Comparison of ENCODE assay signal across 26 cellular contexts in genomic region chr11:61874460-61874809, GRCh38. TPM values are rescaled to one million over a fixed set of nuclear protein-coding genes. Genes with fewer than 3 reads are reported as not detected.
A peak's percentile ranks its signal among the peaks of the same experiment; 100 is the strongest.
DNase-seq lines count a peak whose midpoint lies in the region; ATAC-seq, FAIRE-seq and TF ChIP-seq lines count a peak whose summit lies in the region.
"Had no signal": no experiment of that assay in that cellular context is flagged by ENCODE, and none has a peak within 500 bp of the region (broad histone marks: within the 10 kb centered on the region; RNA-seq: fewer than 3 reads in every experiment).

No MANE protein-coding gene starts in this region.

- H3K79me2 ChIP-seq in HCT116 (ENCODE audit: insufficient read depth, low read length): no peaks in the 10 kb centered on the region

- TF ChIP-seq RAD21 in HCT116 (IDR thresholded peaks at IDR 0.05; ENCODE audit: low read depth): no peak

- no peak overlapping the region for H2AFZ ChIP-seq in HCT116 (ENCODE audit: low read depth, low read length, poor library complexity, severe bottlenecking)

- RAD21 ChIA-PET in HCT116 (lab: Charles Lee; ENCODE audit: low non-redundant PET in 1 of 2, low total read pairs in 2 of 2, uncharacterized antibody in 2 of 2, unreplicated experiment in 2 of 2): interaction anchor here in 1 of 2 experiments (0.6 kb wide), 1 partner anchor 16 kb away, joined by 4 read pairs; no protein-coding TSS in a partner anchor

- no peak for TF ChIP-seq CTCF in HCT116 (IDR thresholded peaks at IDR 0.05 in 2 of 3, conservative IDR thresholded peaks at IDR 0.05 in 1 of 3; ENCODE audit: borderline replicate concordance in 1 of 3, insufficient read depth in 1 of 3, low read depth in 2 of 3, low read length in 2 of 3)
- TF ChIP-seq CTCF in coronary artery (IDR thresholded peaks at IDR 0.05): no peak
- no peak for TF ChIP-seq CTCF in left lung (IDR thresholded peaks at IDR 0.05)
- TF ChIP-seq CTCF in thyroid gland (IDR thresholded peaks at IDR 0.05): no peak
- no peak for TF ChIP-seq CTCF in lower leg skin (IDR thresholded peaks at IDR 0.05)

- no peak for DNase-seq in HCT116 (ENCODE audit: low read depth, low spot score)
- no peak for DNase-seq in coronary artery (ENCODE audit: low spot score)
- DNase-seq in left lung: peak; percentile 62 to 80
- peak; percentile 55 to 67 for DNase-seq in thyroid gland
- no peak for DNase-seq in NCI-H2196 treated with DMSO at 0.1 percent for 48 hours (lab: John Stamatoyannopoulos, UW; ENCODE audit: unreplicated experiment)
- DNase-seq in RCC 7860 (ENCODE audit: low spot score): no peak
- DNase-seq in lower leg skin (ENCODE audit: low spot score in 2 of 2): no peak
- DNase-seq: activated naive CD4-positive, alpha-beta T cell treated with anti-CD3 and anti-CD28 coated beads, Interleukin-2, amount 10 ng/mL, durations not matched to agents 7 days and 5 days; activated T-cell treated with anti-CD3 and anti-CD28 coated beads, Interleukin-2, amount 50 U/mL, for 72 hours; anterior cingulate cortex; CD4-positive, alpha-beta memory T cell; DMS53; islet precursor cell; MV-4-11; naive B cell; NCI-H2227 treated with DMSO at 0.1 percent for 48 hours; NCI-H774; right lobe of liver; T-helper 1 cell; uterus had no signal

- POLR2A ChIA-PET in HCT116 (lab: Charles Lee): interaction anchor here (0.7 to 1.0 kb wide), 3 partner anchors 24 to 1803 kb away, joined by 3 to 5 read pairs (median 4); no protein-coding TSS in a partner anchor

- no TSS peak for BruUV-seq in HCT116 (replicated peaks; lab: Mats Ljungman, UMichigan)

- intact Hi-C loops in HCT116 (cut with micrococcal nuclease) (no loop called here), left lung (cut with DNase I) (no loop called here), thyroid gland (cut with DNase I) (no loop called here), lower leg skin (cut with DNase I; ENCODE audit: low total_unique reads) (no loop called here)

- H3K4me1 ChIP-seq in HCT116 (ENCODE audit: control insufficient read depth in 1 of 2, insufficient read depth in 2 of 2, low read length in 2 of 2): peaks cover 9 to 20% of the 10 kb centered on the region in 2 experiments
- H3K4me1 ChIP-seq in left lung: peaks cover 0 to 7% of the 10 kb centered on the region in 2 donors
- H3K4me1 ChIP-seq in thyroid gland: peaks cover 5 to 17% of the 10 kb centered on the region in 2 donors
- H3K4me1 ChIP-seq: pancreas, right lobe of liver, uterus had no signal

- H3K9me3 ChIP-seq in HCT116 (ENCODE audit: control insufficient read depth in 1 of 2, insufficient read depth in 1 of 2, low read depth in 1 of 2, low read length in 2 of 2) (no peaks in the 10 kb centered on the region), left lung (no peaks in the 10 kb centered on the region), thyroid gland (no peaks in the 10 kb centered on the region)
- H3K9me3 ChIP-seq: gastrocnemius medialis, pancreas, right lobe of liver, SJCRH30, uterus had no signal

- H3K27ac ChIP-seq in HCT116 (ENCODE audit: low read depth, low read length): no peak overlapping the region
- H3K27ac ChIP-seq in coronary artery: peak overlapping the region; percentile 7 to 47
- no peak overlapping the region for H3K27ac ChIP-seq in left lung
- H3K27ac ChIP-seq in thyroid gland: no peak overlapping the region
- H3K27ac ChIP-seq: gastrocnemius medialis, KMS-11, pancreas, right lobe of liver, SJCRH30, uterus had no signal

- no peak overlapping the region for H3K4me3 ChIP-seq in HCT116 (replicated peaks in 1 of 2; ENCODE audit: low read depth in 1 of 2, low read length in 2 of 2)
- no peak overlapping the region for H3K4me3 ChIP-seq in coronary artery
- H3K4me3 ChIP-seq in left lung: no peak overlapping the region
- H3K4me3 ChIP-seq in thyroid gland (replicated peaks in 1 of 3): no peak overlapping the region
- no peak overlapping the region for H3K4me3 ChIP-seq in lower leg skin (ENCODE audit: low read depth, poor library complexity, severe bottlenecking)
- H3K4me3 ChIP-seq: gastrocnemius medialis, pancreas, right lobe of liver, SJCRH30, uterus had no signal

- CTCF ChIA-PET in HCT116 (lab: Charles Lee): interaction anchor here (0.7 to 6.1 kb wide), 5 partner anchors 72 to 233 kb away, joined by 3 to 35 read pairs (median 5); no protein-coding TSS in a partner anchor

- TF ChIP-seq POLR2A in HCT116 (IDR thresholded peaks at IDR 0.05; ENCODE audit: borderline replicate concordance, extremely low read depth, insufficient read depth, insufficient read length) (no peak), thyroid gland (IDR thresholded peaks at IDR 0.05) (no peak), lower leg skin (IDR thresholded peaks at IDR 0.05) (no peak)

- 41 to 44% methylated on average over 9 to 10 of the region's 10 CpGs for WGBS in thyroid gland, 2 donors
- WGBS in lower leg skin, 2 donors: 46 to 55% methylated on average over 10 of the region's 10 CpGs

- H4K20me1 ChIP-seq in HCT116 (ENCODE audit: insufficient read depth): no peaks in the 10 kb centered on the region

- FAIRE-seq in RCC 7860 (lab: Jason Lieb, UNC): no peak
- FAIRE-seq: HTR-8/SVneo, pancreas, TTC549 had no signal

- ATAC-seq in HCT116: no peak
- ATAC-seq in left lung: peak; percentile 63
- ATAC-seq: activated T-cell treated with anti-CD3 and anti-CD28 coated beads, Interleukin-2, amount 50 U/mL, for 72 hours; gastrocnemius medialis; pancreas had no signal

- H3K27me3 ChIP-seq in HCT116 (ENCODE audit: insufficient read depth, low read length): no peaks in the 10 kb centered on the region
- H3K27me3 ChIP-seq in left lung: peaks cover 0 to 8% of the 10 kb centered on the region in 2 donors
- H3K27me3 ChIP-seq in thyroid gland: no peaks in the 10 kb centered on the region
- H3K27me3 ChIP-seq: gastrocnemius medialis, pancreas, right lobe of liver, SJCRH30, uterus had no signal

- H3K9ac ChIP-seq in HCT116 (ENCODE audit: low read length): no peak overlapping the region
- H3K9ac ChIP-seq: KMS-11 had no signal

- H3K36me3 ChIP-seq in HCT116 (ENCODE audit: control insufficient read depth in 1 of 2, insufficient read depth in 2 of 2, low read length in 2 of 2) (no peaks in the 10 kb centered on the region; a peak in 1 of 4 replicates), left lung (peaks cover 0 to 13% of the 10 kb centered on the region in 2 donors), thyroid gland (no peaks in the 10 kb centered on the region)
- H3K36me3 ChIP-seq: pancreas, right lobe of liver, uterus had no signal

- H3K9me2 ChIP-seq in HCT116 (ENCODE audit: insufficient read depth): no peaks in the 10 kb centered on the region

- H3K4me2 ChIP-seq in HCT116 (ENCODE audit: low read length): peak overlapping the region; percentile 9; the same call in 1 of the 2 replicates
- H3K4me2 ChIP-seq: KMS-11 had no signal

TF ChIP-seq in HCT116, 20 proteins besides CTCF, POLR2A, EP300 and RAD21:
- TF ChIP-seq EZH2 (IDR thresholded peaks at IDR 0.05): no peak
- TF ChIP-seq YY1 (IDR thresholded peaks at IDR 0.05; ENCODE audit: extremely low read depth, insufficient replicate concordance, low read depth, low read length): no peak
- TF ChIP-seq EZH2phosphoT487 (IDR thresholded peaks at IDR 0.05; ENCODE audit: borderline replicate concordance): no peak
- no peak for TF ChIP-seq ZFX (IDR thresholded peaks at IDR 0.05)
- no peak for TF ChIP-seq TCF7L2 (IDR thresholded peaks at IDR 0.05; ENCODE audit: borderline replicate concordance, extremely low read depth, insufficient read depth, insufficient read length)
- TF ChIP-seq, protein P1, sequence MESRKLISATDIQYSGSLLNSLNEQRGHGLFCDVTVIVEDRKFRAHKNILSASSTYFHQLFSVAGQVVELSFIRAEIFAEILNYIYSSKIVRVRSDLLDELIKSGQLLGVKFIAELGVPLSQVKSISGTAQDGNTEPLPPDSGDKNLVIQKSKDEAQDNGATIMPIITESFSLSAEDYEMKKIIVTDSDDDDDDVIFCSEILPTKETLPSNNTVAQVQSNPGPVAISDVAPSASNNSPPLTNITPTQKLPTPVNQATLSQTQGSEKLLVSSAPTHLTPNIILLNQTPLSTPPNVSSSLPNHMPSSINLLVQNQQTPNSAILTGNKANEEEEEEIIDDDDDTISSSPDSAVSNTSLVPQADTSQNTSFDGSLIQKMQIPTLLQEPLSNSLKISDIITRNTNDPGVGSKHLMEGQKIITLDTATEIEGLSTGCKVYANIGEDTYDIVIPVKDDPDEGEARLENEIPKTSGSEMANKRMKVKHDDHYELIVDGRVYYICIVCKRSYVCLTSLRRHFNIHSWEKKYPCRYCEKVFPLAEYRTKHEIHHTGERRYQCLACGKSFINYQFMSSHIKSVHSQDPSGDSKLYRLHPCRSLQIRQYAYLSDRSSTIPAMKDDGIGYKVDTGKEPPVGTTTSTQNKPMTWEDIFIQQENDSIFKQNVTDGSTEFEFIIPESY (IDR thresholded peaks at IDR 0.05; ENCODE audit: extremely low read depth, insufficient replicate concordance, low read length): no peak
- no peak for TF ChIP-seq SIN3A (IDR thresholded peaks at IDR 0.05; ENCODE audit: low read depth)

RNA-seq across cellular contexts. Expression of gene FADS3, which starts 16.9 kb away (rescaled TPM):
- total RNA-seq in HCT116 (2021; ENCODE audit: unreplicated experiment): 65.8 TPM
- polyA plus RNA-seq in HCT116 (2012): 59.1 and 69.4 TPM in 2 replicates
- total RNA-seq in left lung: 10 to 100 TPM; 64.1 to 71.4 TPM
- 10 to 100 TPM; 25.2 to 37.6 (median 31.2) TPM for total RNA-seq in thyroid gland
- total RNA-seq in lower leg skin: 10 to 100 TPM; 10.9 to 27.8 (median 18.3) TPM

RNA-seq across cellular contexts. Expression of gene RAB3IL1, which starts 42.9 kb away (rescaled TPM):
- total RNA-seq in HCT116 (2021; ENCODE audit: unreplicated experiment): 18.1 TPM
- polyA plus RNA-seq in HCT116 (2012): 13.2 and 13.7 TPM in 2 replicates
- 10 to 100 TPM; 10.8 to 13.3 TPM for total RNA-seq in left lung
- 10 to 100 TPM in 3 of 4 donors, 1 to 10 TPM in 1; 6.5 to 27.7 (median 15.2) TPM for total RNA-seq in thyroid gland
- total RNA-seq in lower leg skin: 10 to 100 TPM in 1 of 4 donors, 1 to 10 TPM in 3; 6.1 to 10.9 (median 7.8) TPM
- polyA plus RNA-seq: CD4-positive, alpha-beta memory T cell had no signal

RNA-seq across cellular contexts. Expression of gene FADS2, which starts 46.3 kb away (rescaled TPM):
- total RNA-seq in HCT116 (2021; ENCODE audit: unreplicated experiment) (17.1 TPM), left lung (100 to 1,000 TPM; 153 to 295 TPM), thyroid gland (1 to 10 TPM; 2.8 to 9.3 (median 7.0) TPM), lower leg skin (100 to 1,000 TPM in 2 of 4 donors, 10 to 100 TPM in 2; 15.4 to 540 (median 173) TPM)
- 17.3 and 18.8 TPM in 2 replicates for polyA plus RNA-seq in HCT116 (2012)

RNA-seq across cellular contexts. Expression of gene FADS1, which starts 57.6 kb away (rescaled TPM):
- total RNA-seq in HCT116 (2021; ENCODE audit: unreplicated experiment): 56.6 TPM
- 28.8 and 36.3 TPM in 2 replicates for polyA plus RNA-seq in HCT116 (2012)
- total RNA-seq in left lung: 100 to 1,000 TPM in 1 of 2 donors, 10 to 100 TPM in 1; 51.9 to 161 TPM
- total RNA-seq in thyroid gland: 10 to 100 TPM in 3 of 4 donors, 1 to 10 TPM in 1; 6.8 to 17.3 (median 13.9) TPM
- total RNA-seq in lower leg skin: 10 to 100 TPM in 2 of 4 donors, 1 to 10 TPM in 2; 7.3 to 58.6 (median 21.8) TPM

Comparison
In these comparisons a context has a peak if more than half of its experiments do, and no peak if none do; other contexts are left out.
1. DNase-seq: peak in left lung (2 of 2) and thyroid gland (2 of 2); none in HCT116 (single experiment), coronary artery (single experiment), NCI-H2196 treated with DMSO at 0.1 percent for 48 hours (single experiment), RCC 7860 (single experiment) and lower leg skin (0 of 2).
2. H3K27ac ChIP-seq: peak in coronary artery (2 of 2); none in HCT116 (single experiment), left lung (0 of 2) and thyroid gland (0 of 3).